In genomic region chr15:20368974-20369373, GRCh38 we compare ENCODE assay signal across 15 cellular contexts.
DNase-seq lines count a peak whose midpoint lies in the region; ATAC-seq, FAIRE-seq and TF ChIP-seq lines count a peak whose summit lies in the region.
"Had no signal": no experiment of that assay in that cellular context is flagged by ENCODE, and none has a peak within 500 bp of the region (broad histone marks: within the 10 kb centered on the region; RNA-seq: fewer than 3 reads in every experiment).

No MANE protein-coding gene starts in this region.

- H3K9me3 Mint-ChIP-seq in WTC11, result no peaks in the 10 kb centered on the region
- H3K9me3 Mint-ChIP-seq: CD14-positive monocyte; CD4-positive, alpha-beta memory T cell; H9 had no signal

- no peaks in the 10 kb centered on the region for H3K4me1 ChIP-seq in small intestine (ENCODE audit: control insufficient read depth in 2 of 2, insufficient read depth in 1 of 2, low read depth in 1 of 2, low read length in 1 of 2)
- H3K4me1 ChIP-seq: BLaER1 had no signal

- peak; percentile 97 for FAIRE-seq in A204.1 (lab: Jason Lieb, UNC)
- FAIRE-seq in endometrium (lab: Jason Lieb, UNC), result peak; percentile 98
- peak; percentile 96 for FAIRE-seq in small intestine (lab: Jason Lieb, UNC)
- no peak for FAIRE-seq in D721Med (lab: Jason Lieb, UNC)
- FAIRE-seq: H1 had no signal

- H3K27ac ChIP-seq in small intestine (ENCODE audit: low read depth in 1 of 2, low read length in 1 of 2), result no peak overlapping the region
- H3K27ac ChIP-seq: 22Rv1, BLaER1 had no signal

- H3K4me1 Mint-ChIP-seq in WTC11, result no peaks in the 10 kb centered on the region
- H3K4me1 Mint-ChIP-seq: CD14-positive monocyte; CD4-positive, alpha-beta memory T cell; H9 had no signal

- no peaks in the 10 kb centered on the region for H3K27me3 Mint-ChIP-seq in WTC11 (ENCODE audit: low read depth)
- H3K27me3 Mint-ChIP-seq: CD4-positive, alpha-beta memory T cell had no signal

- H3K36me3 Mint-ChIP-seq in WTC11, result no peaks in the 10 kb centered on the region
- H3K36me3 Mint-ChIP-seq: CD14-positive monocyte; CD4-positive, alpha-beta memory T cell had no signal

- H3K4me3 Mint-ChIP-seq in WTC11, result no peak overlapping the region
- H3K4me3 Mint-ChIP-seq: CD14-positive monocyte; CD4-positive, alpha-beta memory T cell; H9 had no signal

- 25 to 37% (median 35%) methylated on average over 1 of the region's 1 CpG for WGBS in small intestine, 3 donors

- no peak for ATAC-seq in WTC11
- ATAC-seq: GM12878 had no signal

- no peak for TF ChIP-seq CTCF in WTC11 (IDR thresholded peaks at IDR 0.05)
- no peak for TF ChIP-seq CTCF in D721Med (IDR thresholded peaks at IDR 0.05; ENCODE audit: insufficient read depth, missing control alignments)

- no peaks in the 10 kb centered on the region for H3K36me3 ChIP-seq in small intestine (ENCODE audit: control insufficient read depth in 2 of 2, insufficient read depth in 2 of 2, low read length in 2 of 2)
- H3K36me3 ChIP-seq: BLaER1 had no signal

- H3K27me3 ChIP-seq in small intestine (ENCODE audit: control insufficient read depth in 2 of 2, insufficient read depth in 2 of 2, low read length in 2 of 2), result no peaks in the 10 kb centered on the region
- H3K27me3 ChIP-seq: BLaER1 had no signal

- H3K4me3 ChIP-seq in small intestine (ENCODE audit: low read depth in 1 of 2, low read length in 2 of 2), result no peak overlapping the region
- H3K4me3 ChIP-seq: BLaER1, GM12878 had no signal

- CTCF ChIA-PET in WTC11 (lab: Charles Lee), result no interaction called here

- DNase-seq in WTC11 (ENCODE audit: low spot score) (no peak), small intestine (no peak), D721Med (ENCODE audit: insufficient read length, low spot score) (no peak), MV-4-11 (lab: John Stamatoyannopoulos, UW) (no peak), midbrain (lab: John Stamatoyannopoulos, UW) (no peak)
- DNase-seq: CD4-positive, alpha-beta memory T cell; DMS79 treated with DMSO at 0.1 percent for 48 hours; H9 had no signal

- H3K9me3 ChIP-seq in small intestine (ENCODE audit: control insufficient read depth, low read depth), result no peaks in the 10 kb centered on the region
- H3K9me3 ChIP-seq: BLaER1 had no signal

- POLR2A ChIA-PET in WTC11 (lab: Charles Lee), result no interaction called here

- H3K27ac Mint-ChIP-seq in WTC11, result no peak overlapping the region
- H3K27ac Mint-ChIP-seq: CD14-positive monocyte; CD4-positive, alpha-beta memory T cell; H9 had no signal

TF ChIP-seq in WTC11, 78 proteins besides CTCF, POLR2A, EP300 and RAD21:
- TF ChIP-seq HMGA2 (CRISPR knock-in tag; IDR thresholded peaks at IDR 0.05), result peak; percentile 88
- no peak for TF ChIP-seq MXD4 (CRISPR knock-in tag; IDR thresholded peaks at IDR 0.05; ENCODE audit: borderline replicate concordance)
TF ChIP-seq in WTC11: peak in this region for 1.
